Comparison of ENCODE assay signal across 8 cellular contexts in the genomic region with DNA sequence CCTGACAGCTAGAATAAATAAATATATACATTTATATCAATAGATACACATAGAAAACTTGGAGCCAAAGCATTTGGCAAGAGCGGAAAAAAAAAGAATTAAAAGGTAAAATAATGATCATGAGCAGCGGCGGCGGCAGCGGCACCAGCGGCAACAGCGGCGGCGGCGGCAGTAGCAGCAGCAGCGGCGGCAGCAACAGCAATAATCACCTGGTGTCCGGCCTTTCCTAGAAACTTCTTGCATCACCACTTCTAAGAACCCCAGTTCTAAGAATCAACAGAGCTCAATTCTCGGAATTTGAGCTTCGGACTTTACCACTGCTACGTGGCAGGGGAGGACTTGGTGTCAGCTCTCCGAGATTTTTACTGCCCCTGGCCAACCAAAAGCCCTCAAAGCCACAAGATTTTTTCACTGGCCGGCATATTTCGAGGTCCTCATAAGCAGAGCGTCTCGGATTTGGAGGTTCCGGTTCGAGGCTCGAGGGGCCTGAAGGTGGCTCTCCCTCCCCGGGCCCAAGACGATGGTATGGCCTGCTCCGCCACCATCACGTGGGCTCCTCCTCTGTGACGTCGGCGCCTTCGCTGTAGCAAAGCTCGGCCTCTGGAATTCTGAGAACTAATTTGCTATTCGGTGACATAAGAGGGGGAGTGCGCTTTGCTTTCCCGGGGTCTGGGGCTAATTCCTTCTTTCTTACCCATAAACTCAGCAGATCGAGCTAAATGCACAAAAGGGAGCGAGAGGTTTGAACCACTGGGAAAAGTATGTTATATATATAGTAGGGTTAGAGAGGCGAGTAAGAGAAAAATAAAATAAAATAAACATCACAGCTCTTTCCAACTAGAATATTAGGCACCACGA. TPM values are rescaled to one million over a fixed set of nuclear protein-coding genes. Genes with fewer than 3 reads are reported as not detected.
A peak's percentile ranks its signal among the peaks of the same experiment; 100 is the strongest.
DNase-seq lines count a peak whose midpoint lies in the region; ATAC-seq and TF ChIP-seq lines count a peak whose summit lies in the region.

A gene (minus strand): TSS at position 268 of the 858 bp plus-strand sequence. CDS start 11,775 bp downstream, outside the sequence.

- H3K4me3 ChIP-seq in BLaER1, result peak within 1 kb of the TSS; percentile 97
- H3K4me3 ChIP-seq in HL-60 (replicated peaks; ENCODE audit: insufficient read depth, low read length), result peak within 1 kb of the TSS; percentile 69
- H3K4me3 ChIP-seq in left lung, result peak within 1 kb of the TSS; percentile 56 to 57

- ATAC-seq in GM19452 (IDR thresholded peaks at IDR 0.05; ENCODE audit: unreplicated experiment) (peak; percentile 69), left lung (peak; percentile 70)

- intact Hi-C loops in left lung (cut with DNase I), result loop anchor here (10.0 kb wide), 2 partner anchors 1209 to 1399 kb away; no protein-coding TSS in a partner anchor

- H3K4me1 ChIP-seq in BLaER1, result peaks cover 37% of the 10 kb centered on the region
- peaks cover 7 to 66% of the 10 kb centered on the region in 2 donors for H3K4me1 ChIP-seq in left lung

- H3K9me3 ChIP-seq in BLaER1 (no peaks in the 10 kb centered on the region), left lung (no peaks in the 10 kb centered on the region)

- peak within 1 kb of the TSS; percentile 98 for H3K4me2 ChIP-seq in BLaER1

- peak within 1 kb of the TSS; percentile 100 for H3K27ac ChIP-seq in BLaER1
- H3K27ac ChIP-seq in HL-60 (replicated peaks), result peak within 1 kb of the TSS; percentile 95
- peak within 1 kb of the TSS; percentile 99 for H3K27ac ChIP-seq in left lung

- TF ChIP-seq CTCF in HL-60 (IDR thresholded peaks at IDR 0.05; ENCODE audit: insufficient read depth, low read length), result no peak
- TF ChIP-seq CTCF in left lung (IDR thresholded peaks at IDR 0.05), result no peak

- peak within 1 kb of the TSS; percentile 99 for H3K9ac ChIP-seq in BLaER1

- H3K27me3 ChIP-seq in BLaER1, result no peaks in the 10 kb centered on the region
- H3K27me3 ChIP-seq in HL-60 (ENCODE audit: insufficient read depth, poor library complexity, severe bottlenecking), result no peaks in the 10 kb centered on the region
- no peaks in the 10 kb centered on the region for H3K27me3 ChIP-seq in left lung

- peaks cover 42% of the 10 kb centered on the region for H4K20me1 ChIP-seq in BLaER1

- peak; percentile 88 to 93 for DNase-seq in HL-60 (ENCODE audit: low read depth in 1 of 2, low spot score in 1 of 2)
- peak; percentile 74 for DNase-seq in NCI-H82 treated with DMSO at 0.1 percent for 48 hours (lab: John Stamatoyannopoulos, UW; ENCODE audit: unreplicated experiment)
- DNase-seq in activated CD4-positive, alpha-beta T cell treated with anti-CD3 and anti-CD28 coated beads, Interleukin-2, amount 50 U/mL, for 48 hours, result peak; percentile 83 to 88
- DNase-seq in dermis blood vessel endothelial cell, result peak; percentile 97
- DNase-seq in left lung, result peak; percentile 94 to 95
- peak; percentile 84 to 86 for DNase-seq in stimulated activated CD4-positive, alpha-beta T cell treated with anti-CD3 and anti-CD28 coated beads, Interleukin-2, amount 100 ng/mL, for 24 hours

- H3K36me3 ChIP-seq in BLaER1 (no peaks in the 10 kb centered on the region), left lung (no peaks in the 10 kb centered on the region)

RNA-seq across cellular contexts. Expression of the gene that starts here (rescaled TPM):
- 1.7 and 2.2 TPM in 2 replicates for total RNA-seq in dermis blood vessel endothelial cell
- total RNA-seq in left lung, result 100 to 1,000 TPM in 1 of 2 donors, 10 to 100 TPM in 1; 79.9 to 160 TPM

Comparison
In these comparisons a context has a peak if more than half of its experiments do, and no peak if none do; other contexts are left out.
1. Peak in every context shown above with its lines: DNase-seq, ATAC-seq, H3K4me3 ChIP-seq and H3K27ac ChIP-seq.
2. RNA of the gene that starts here (total RNA-seq): 79.9 to 160 TPM in left lung; 1.7 to 2.2 TPM in dermis blood vessel endothelial cell; every median in the first group is over 10 times any median in the second.